10 cellular contexts compared by ENCODE assay signal in genomic region chr15:93071469-93071891, GRCh38. TPM values are rescaled to one million over a fixed set of nuclear protein-coding genes. Genes with fewer than 3 reads are reported as not detected.
A peak's percentile ranks its signal among the peaks of the same experiment; 100 is the strongest.
DNase-seq lines count a peak whose midpoint lies in the region; ATAC-seq and TF ChIP-seq lines count a peak whose summit lies in the region.
"Had no signal": no experiment of that assay in that cellular context is flagged by ENCODE, and none has a peak within 500 bp of the region (broad histone marks: within the 10 kb centered on the region; RNA-seq: fewer than 3 reads in every experiment).

No MANE protein-coding gene starts in this region.

- in situ Hi-C loops in brain microvascular endothelial cell (cut with HindIII; ENCODE audit: low pct_ligation_motif_present, low sequenced_read_pairs) = no loop called here

- H3K9ac ChIP-seq in iPS-15b (ENCODE audit: low read depth, low read length) = peak overlapping the region; percentile 55

- ATAC-seq in sciatic nerve = peak; percentile 7
- no peak for ATAC-seq in GM19023 (IDR thresholded peaks at IDR 0.05; ENCODE audit: unreplicated experiment)

- intact Hi-C loops in sciatic nerve (cut with DNase I) = no loop called here

- DNase-seq in ELF-1 (ENCODE audit: low read depth, low spot score) (peak; percentile 53), brain microvascular endothelial cell (no peak), sciatic nerve (ENCODE audit: low spot score) (no peak), activated gamma-delta T cell (lab: John Stamatoyannopoulos, UW) (no peak), mesenteric fat pad (ENCODE audit: low spot score) (no peak), NCI-H1417 treated with DMSO at 0.1 percent for 48 hours (lab: John Stamatoyannopoulos, UW) (no peak)
- DNase-seq: NCI-H748 treated with DMSO at 0.1 percent for 48 hours had no signal

- H3K4me3 ChIP-seq in brain microvascular endothelial cell (ENCODE audit: low read depth, low read length) (peak overlapping the region; percentile 60), iPS-15b (ENCODE audit: low read depth, low read length) (peak overlapping the region; percentile 88)

- TF ChIP-seq CTCF in brain microvascular endothelial cell (IDR thresholded peaks at IDR 0.05; ENCODE audit: low read depth, low read length, missing control alignments) = no peak

- H3K27me3 ChIP-seq in brain microvascular endothelial cell (replicated peaks) = peaks cover 34% of the 10 kb centered on the region
- H3K27me3 ChIP-seq in iPS-15b (ENCODE audit: control insufficient read depth, insufficient read depth, low read length) = peaks cover 13% of the 10 kb centered on the region

- H3K27ac ChIP-seq in brain microvascular endothelial cell = no peak overlapping the region

- no peaks in the 10 kb centered on the region for H3K36me3 ChIP-seq in brain microvascular endothelial cell (replicated peaks)
- no peaks in the 10 kb centered on the region for H3K36me3 ChIP-seq in iPS-15b (ENCODE audit: control insufficient read depth, insufficient read depth, low read length)

- peaks cover 32% of the 10 kb centered on the region for H3K4me1 ChIP-seq in iPS-15b (ENCODE audit: control insufficient read depth, insufficient read depth, low read length)

- no peaks in the 10 kb centered on the region for H3K9me3 ChIP-seq in iPS-15b (ENCODE audit: control insufficient read depth, insufficient read depth, low read length)

RNA-seq across cellular contexts. Expression of gene RGMA, which starts 17.5 kb away (rescaled TPM):
- total RNA-seq in sciatic nerve = 47.1 TPM
- total RNA-seq in mesenteric fat pad = 16.5 TPM
- total RNA-seq: Daoy had no signal
